Comparison of ENCODE assay signal across 2 cellular contexts in genomic region chr22:16673433-16673832, GRCh38.
DNase-seq lines count a peak whose midpoint lies in the region; ATAC-seq, FAIRE-seq and TF ChIP-seq lines count a peak whose summit lies in the region.
"Not testable (repeated sequence)": the region's sequence is repeated elsewhere in the genome, so short reads cannot be mapped to it uniquely, and the experiment has no call there.

No MANE protein-coding gene starts in this region.

- intact Hi-C loops in psoas muscle (cut with DNase I): not testable (repeated sequence)

- TF ChIP-seq CTCF in psoas muscle (IDR thresholded peaks at IDR 0.05): not testable (repeated sequence)

- FAIRE-seq in islet of Langerhans (lab: Jason Lieb, UNC): peak; percentile 64

- H3K27me3 ChIP-seq in psoas muscle (ENCODE audit: insufficient read depth in 3 of 3, low read length in 2 of 3): not testable (repeated sequence)

- not testable (repeated sequence) for DNase-seq in psoas muscle

- H3K9me3 ChIP-seq in psoas muscle: not testable (repeated sequence)

- not testable (repeated sequence) for H3K4me3 ChIP-seq in psoas muscle

- not testable (repeated sequence) for H3K36me3 ChIP-seq in psoas muscle (ENCODE audit: insufficient read depth in 1 of 2, low read depth in 1 of 2)

- peak in 3 of 4 donors; percentile 40 to 58 (median 54) for ATAC-seq in psoas muscle

- WGBS in psoas muscle, 3 donors: 53 to 76% (median 58%) methylated on average over 5 of the region's 5 CpGs

- H3K27ac ChIP-seq in psoas muscle: not testable (repeated sequence)

- not testable (repeated sequence) for H3K4me1 ChIP-seq in psoas muscle
